24 cellular contexts compared by ENCODE assay signal in genomic region chr1:48059289-48059688, GRCh38.
"Had no signal": no experiment of that assay in that cellular context is flagged by ENCODE, and none has a peak within 500 bp of the region (broad histone marks: within the 10 kb centered on the region; RNA-seq: fewer than 3 reads in every experiment).

No MANE protein-coding gene starts in this region.

- H3K4me3 Mint-ChIP-seq: dendritic cell treated with granulocyte-macrophage colony-stimulating factor and Interleukin-4, amounts not matched to agents 40 ng/mL and 50 ng/mL, for 4 days; effector memory CD8-positive, alpha-beta T cell; endodermal cell had no signal

- H3K27ac Mint-ChIP-seq: dendritic cell treated with granulocyte-macrophage colony-stimulating factor and Interleukin-4, amounts not matched to agents 40 ng/mL and 50 ng/mL, for 4 days; effector memory CD8-positive, alpha-beta T cell; endodermal cell had no signal

- H3K27me3 ChIP-seq: colonic mucosa, esophagus muscularis mucosa, gastrocnemius medialis, gastroesophageal sphincter, heart left ventricle had no signal

- H3K4me3 ChIP-seq: colonic mucosa, coronary artery, dorsolateral prefrontal cortex, esophagus muscularis mucosa, esophagus squamous epithelium, gastrocnemius medialis, gastroesophageal sphincter, heart left ventricle had no signal

- H3K4me1 ChIP-seq: colonic mucosa, foreskin keratinocyte, gastrocnemius medialis had no signal

- H3K27ac ChIP-seq: colonic mucosa, coronary artery, dorsolateral prefrontal cortex, epithelial cell of prostate, esophagus muscularis mucosa, esophagus squamous epithelium, foreskin keratinocyte, gastrocnemius medialis, gastroesophageal sphincter, heart left ventricle had no signal

- DNase-seq: colonic mucosa; cortex of kidney; dermis blood vessel endothelial cell; dorsolateral prefrontal cortex; effector CD4-positive, alpha-beta T cell; effector CD8-positive, alpha-beta T cell; effector memory CD4-positive, alpha-beta T cell; effector memory CD8-positive, alpha-beta T cell; endodermal cell; erythroblast; esophagus squamous epithelium; foreskin fibroblast; foreskin keratinocyte; foreskin melanocyte; gastrocnemius medialis; glutamatergic neuron; head of caudate nucleus; heart left ventricle had no signal

- H3K9me3 Mint-ChIP-seq: dendritic cell treated with granulocyte-macrophage colony-stimulating factor and Interleukin-4, amounts not matched to agents 40 ng/mL and 50 ng/mL, for 4 days; effector memory CD8-positive, alpha-beta T cell; endodermal cell had no signal

- H3K9me3 ChIP-seq: colonic mucosa, esophagus muscularis mucosa, esophagus squamous epithelium, gastrocnemius medialis, gastroesophageal sphincter, heart left ventricle had no signal

- H3K36me3 ChIP-seq: colonic mucosa, esophagus muscularis mucosa, esophagus squamous epithelium, gastrocnemius medialis, gastroesophageal sphincter, heart left ventricle had no signal

- ATAC-seq: effector memory CD8-positive, alpha-beta T cell; esophagus mucosa; foreskin keratinocyte; gastrocnemius medialis; gastroesophageal sphincter; heart left ventricle had no signal
